In the genomic region with DNA sequence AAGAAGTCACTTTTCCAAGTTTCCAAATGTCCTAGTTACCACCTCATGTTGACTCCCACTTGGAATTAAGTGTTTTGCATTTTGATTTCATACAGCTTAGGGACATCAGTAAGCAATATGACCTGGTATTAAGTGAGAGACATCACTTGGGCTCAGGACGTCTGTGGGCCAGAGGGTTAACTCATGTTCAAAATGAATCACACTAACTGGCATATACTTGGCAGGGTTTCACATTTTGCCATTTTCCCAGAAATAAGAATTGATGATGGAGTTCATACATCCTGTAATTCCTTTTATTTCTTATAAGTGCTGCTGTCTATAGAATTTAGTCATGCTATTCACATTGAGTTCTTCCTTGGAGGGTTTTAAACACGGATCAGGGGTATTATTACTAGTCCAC, we compare ENCODE assay signal across 30 cellular contexts.
"Had no signal": no experiment of that assay in that cellular context is flagged by ENCODE, and none has a peak within 500 bp of the region (broad histone marks: within the 10 kb centered on the region; RNA-seq: fewer than 3 reads in every experiment).

No MANE protein-coding gene starts in this region.

- H3K27me3 Mint-ChIP-seq: activated CD8-positive, alpha-beta T cell treated with anti-CD3 and anti-CD28 coated beads for 36 hours; activated naive CD8-positive, alpha-beta T cell had no signal

- H3K36me3 ChIP-seq: colonic mucosa, esophagus squamous epithelium, WERI-Rb-1 had no signal

- H3K4me3 Mint-ChIP-seq: activated B cell treated with CpG ODN at 0.5 μM for 24 hours; activated CD8-positive, alpha-beta T cell treated with anti-CD3 and anti-CD28 coated beads for 36 hours; activated naive CD8-positive, alpha-beta T cell; activated T-cell treated with anti-CD3 and anti-CD28 coated beads, Interleukin-2, amount 50 U/mL, for 4 hours; activated T-helper 17 cell treated with anti-CD3 and anti-CD28 coated beads, Interleukin-2, amount 50 U/mL, for 72 hours; T-helper 2 cell treated with Interferon-gamma antibody and Interleukin-4, amounts not matched to agents 5 μg/mL and 100 μg/mL, for 36 hours had no signal

- H3K4me1 Mint-ChIP-seq: activated B cell treated with CpG ODN at 0.5 μM for 24 hours; activated T-helper 17 cell treated with anti-CD3 and anti-CD28 coated beads, Interleukin-2, amount 50 U/mL, for 72 hours had no signal

- H3K36me3 Mint-ChIP-seq: activated naive CD8-positive, alpha-beta T cell had no signal

- H3K27me3 ChIP-seq: body of pancreas, colonic mucosa, esophagus squamous epithelium had no signal

- FAIRE-seq: endometrium, endothelial cell of umbilical vein, frontal cortex had no signal

- H3K9me3 ChIP-seq: body of pancreas, colonic mucosa, esophagus squamous epithelium had no signal

- H3K4me1 ChIP-seq: body of pancreas, colonic mucosa, esophagus squamous epithelium had no signal

- DNase-seq: activated B cell treated with CpG ODN at 0.5 μM for 24 hours; activated CD4-positive, alpha-beta T cell treated with anti-CD3 and anti-CD28 coated beads for 48 hours; activated CD4-positive, alpha-beta T cell treated with anti-CD3 and anti-CD28 coated beads, Interleukin-2, amount 50 U/mL, for 1 hour; activated CD4-positive, alpha-beta T cell treated with anti-CD3 and anti-CD28 coated beads, Interleukin-2, amount 50 U/mL, for 48 hours; activated CD8-positive, alpha-beta memory T cell treated with anti-CD3 and anti-CD28 coated beads for 24 hours; activated CD8-positive, alpha-beta T cell treated with anti-CD3 and anti-CD28 coated beads for 36 hours; activated effector memory CD4-positive, alpha-beta T cell treated with Interleukin-2 at 50 U/mL for 16 hours; activated gamma-delta T cell treated with Interleukin-2 at 50 U/mL for 16 hours; activated naive CD4-positive, alpha-beta T cell treated with anti-CD3 and anti-CD28 coated beads, Interleukin-2, amount 50 U/mL, for 16 hours; activated naive CD4-positive, alpha-beta T cell treated with Interleukin-2 at 50 U/mL for 16 hours; activated T-cell treated with anti-CD3 and anti-CD28 coated beads, Interleukin-2, amount 50 U/mL, for 4 hours; amniotic stem cell; aorta; body of pancreas; caudate nucleus; colonic mucosa; effector CD8-positive, alpha-beta T cell; esophagus squamous epithelium; foreskin fibroblast; head of caudate nucleus; hippocampal formation; T1000; WERI-Rb-1 had no signal

- H3K9me3 Mint-ChIP-seq: activated B cell treated with CpG ODN at 0.5 μM for 24 hours; activated CD8-positive, alpha-beta T cell treated with anti-CD3 and anti-CD28 coated beads for 36 hours had no signal

- H3K27ac Mint-ChIP-seq: activated B cell treated with CpG ODN at 0.5 μM for 24 hours; activated CD8-positive, alpha-beta T cell treated with anti-CD3 and anti-CD28 coated beads for 36 hours; activated naive CD8-positive, alpha-beta T cell; activated T-helper 17 cell treated with anti-CD3 and anti-CD28 coated beads, Interleukin-2, amount 50 U/mL, for 72 hours; T-helper 2 cell treated with Interferon-gamma antibody and Interleukin-4, amounts not matched to agents 5 μg/mL and 100 μg/mL, for 36 hours had no signal

- H3K27ac ChIP-seq: body of pancreas, colonic mucosa, epithelial cell of prostate, esophagus squamous epithelium, WERI-Rb-1 had no signal

- H3K4me3 ChIP-seq: body of pancreas, colonic mucosa, esophagus squamous epithelium had no signal
